In the genomic region with DNA sequence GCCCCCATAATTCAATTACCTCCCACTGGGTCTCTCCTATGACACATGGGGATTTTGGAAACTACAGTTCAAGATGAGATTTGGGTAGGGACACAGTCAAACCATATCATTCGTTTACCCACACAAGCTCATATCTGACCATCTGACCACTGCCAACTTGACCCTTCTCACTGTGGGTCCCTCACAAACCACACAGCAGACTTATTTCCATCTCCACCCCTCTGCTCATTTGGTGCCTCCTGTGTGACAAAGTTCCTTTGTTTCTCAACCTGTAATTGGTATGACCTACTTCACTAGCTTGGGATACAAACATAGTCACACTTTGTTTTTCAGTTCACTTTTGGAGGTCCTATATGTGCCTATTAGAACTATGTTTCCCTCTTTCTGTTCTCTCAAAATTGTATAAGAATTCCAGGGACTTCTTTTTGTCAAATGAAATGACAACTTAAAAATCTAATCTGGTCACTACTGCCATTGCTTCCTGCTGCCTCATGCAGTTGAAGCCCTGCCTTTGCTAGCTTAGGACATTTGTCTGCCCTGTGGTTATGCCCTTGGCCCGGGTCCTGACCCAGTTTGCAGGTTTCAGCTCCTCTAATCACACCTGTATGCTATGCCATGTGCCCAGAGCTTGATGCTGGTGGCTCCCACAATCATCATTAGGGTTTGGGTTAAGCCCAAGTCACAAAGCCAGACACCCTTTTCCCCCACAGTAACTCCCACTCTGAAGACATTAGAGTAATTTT, we compare ENCODE assay signal across 13 cellular contexts.
DNase-seq lines count a peak whose midpoint lies in the region; ATAC-seq and TF ChIP-seq lines count a peak whose summit lies in the region.
"Had no signal": no experiment of that assay in that cellular context is flagged by ENCODE, and none has a peak within 500 bp of the region (broad histone marks: within the 10 kb centered on the region; RNA-seq: fewer than 3 reads in every experiment).

No MANE protein-coding gene starts in this region.

- intact Hi-C loops in left ventricle myocardium inferior (cut with micrococcal nuclease), result loop anchor here (5.0 kb wide), 1 partner anchor 74 kb away; no protein-coding TSS in a partner anchor
- intact Hi-C loops in cardiac septum (cut with DNase I), result no loop called here
- intact Hi-C loops in tibial artery (cut with DNase I; ENCODE audit: low total_unique reads), result no loop called here

- H3K4me3 ChIP-seq in left ventricle myocardium inferior (no peak overlapping the region), tibial artery (no peak overlapping the region)
- H3K4me3 ChIP-seq: BLaER1, GM23338 had no signal

- DNase-seq in left ventricle myocardium inferior, result no peak
- DNase-seq in cardiac septum (ENCODE audit: low spot score), result no peak
- DNase-seq in endothelial cell (ENCODE audit: low spot score), result no peak
- DNase-seq in tibial artery, result no peak
- DNase-seq in activated T-cell treated with anti-CD3 and anti-CD28 coated beads, Interleukin-2, amount 50 U/mL, for 4 hours, result no peak
- no peak for DNase-seq in NCI-H82 (lab: John Stamatoyannopoulos, UW)
- DNase-seq in activated naive CD4-positive, alpha-beta T cell treated with anti-CD3 and anti-CD28 coated beads, Interleukin-2, amount 10 ng/mL, durations not matched to agents 7 days and 5 days, result no peak
- DNase-seq: 8988T, AML-193, H7 had no signal

- H3K36me3 Mint-ChIP-seq in endothelial cell (ENCODE audit: low read depth, unreplicated experiment) (peaks cover 8% of the 10 kb centered on the region), nephron (ENCODE audit: low read depth) (peaks cover 5% of the 10 kb centered on the region)
- H3K36me3 Mint-ChIP-seq in activated T-cell treated with anti-CD3 and anti-CD28 coated beads, Interleukin-2, amount 50 U/mL, for 4 hours (ENCODE audit: insufficient read depth), result no peaks in the 10 kb centered on the region
- H3K36me3 Mint-ChIP-seq in activated naive CD4-positive, alpha-beta T cell treated with anti-CD3 and anti-CD28 coated beads, Interleukin-2, amount 10 ng/mL, durations not matched to agents 7 days and 5 days, result no peaks in the 10 kb centered on the region

- H3K27me3 Mint-ChIP-seq in endothelial cell (ENCODE audit: unreplicated experiment) (no peaks in the 10 kb centered on the region), nephron (ENCODE audit: low read depth) (no peaks in the 10 kb centered on the region)
- H3K27me3 Mint-ChIP-seq in activated T-cell treated with anti-CD3 and anti-CD28 coated beads, Interleukin-2, amount 50 U/mL, for 4 hours (ENCODE audit: low read depth), result peaks cover 12% of the 10 kb centered on the region
- peaks cover 8% of the 10 kb centered on the region for H3K27me3 Mint-ChIP-seq in activated naive CD4-positive, alpha-beta T cell treated with anti-CD3 and anti-CD28 coated beads, Interleukin-2, amount 10 ng/mL, durations not matched to agents 7 days and 5 days

- CTCF ChIA-PET in activated naive CD4-positive, alpha-beta T cell treated with anti-CD3 and anti-CD28 coated beads, Interleukin-2, amount 10 ng/mL, durations not matched to agents 7 days and 5 days (lab: Charles Lee), result interaction anchor here (0.6 kb wide), 1 partner anchor 82 kb away, joined by 3 read pairs; no protein-coding TSS in a partner anchor

- H3K9me3 ChIP-seq in left ventricle myocardium inferior (replicated peaks) (no peaks in the 10 kb centered on the region), tibial artery (no peaks in the 10 kb centered on the region)

- no peak for ATAC-seq in activated T-cell treated with anti-CD3 and anti-CD28 coated beads, Interleukin-2, amount 50 U/mL, for 4 hours
- ATAC-seq: GM23338 had no signal

- no peak overlapping the region for H3K27ac Mint-ChIP-seq in endothelial cell (ENCODE audit: unreplicated experiment)
- H3K27ac Mint-ChIP-seq in nephron, result peak overlapping the region in 2 of 3 experiments; percentile 65 to 67
- no peak overlapping the region for H3K27ac Mint-ChIP-seq in activated naive CD4-positive, alpha-beta T cell treated with anti-CD3 and anti-CD28 coated beads, Interleukin-2, amount 10 ng/mL, durations not matched to agents 7 days and 5 days
- H3K27ac Mint-ChIP-seq: GM23338 had no signal

- H3K4me1 ChIP-seq in left ventricle myocardium inferior, result peaks cover 26% of the 10 kb centered on the region
- peaks cover 0 to 48% (median 25%) of the 10 kb centered on the region in 4 donors for H3K4me1 ChIP-seq in tibial artery
- H3K4me1 ChIP-seq: BLaER1 had no signal

- H3K36me3 ChIP-seq in left ventricle myocardium inferior, result no peaks in the 10 kb centered on the region
- H3K36me3 ChIP-seq in tibial artery, result no peaks in the 10 kb centered on the region
- H3K36me3 ChIP-seq: BLaER1 had no signal

- peak overlapping the region; percentile 4 for H3K4me3 Mint-ChIP-seq in endothelial cell (ENCODE audit: unreplicated experiment)
- H3K4me3 Mint-ChIP-seq in nephron, result no peak overlapping the region
- no peak overlapping the region for H3K4me3 Mint-ChIP-seq in activated T-cell treated with anti-CD3 and anti-CD28 coated beads, Interleukin-2, amount 50 U/mL, for 4 hours
- H3K4me3 Mint-ChIP-seq in activated naive CD4-positive, alpha-beta T cell treated with anti-CD3 and anti-CD28 coated beads, Interleukin-2, amount 10 ng/mL, durations not matched to agents 7 days and 5 days, result no peak overlapping the region
- H3K4me3 Mint-ChIP-seq: GM23338 had no signal

- H3K9me3 Mint-ChIP-seq in endothelial cell (ENCODE audit: unreplicated experiment), result peaks cover 5% of the 10 kb centered on the region
- peaks cover 9% of the 10 kb centered on the region for H3K9me3 Mint-ChIP-seq in nephron
- no peaks in the 10 kb centered on the region for H3K9me3 Mint-ChIP-seq in activated T-cell treated with anti-CD3 and anti-CD28 coated beads, Interleukin-2, amount 50 U/mL, for 4 hours
- H3K9me3 Mint-ChIP-seq in activated naive CD4-positive, alpha-beta T cell treated with anti-CD3 and anti-CD28 coated beads, Interleukin-2, amount 10 ng/mL, durations not matched to agents 7 days and 5 days, result no peaks in the 10 kb centered on the region

- TF ChIP-seq CTCF in left ventricle myocardium inferior (IDR thresholded peaks at IDR 0.05; ENCODE audit: borderline replicate concordance) (no peak), endothelial cell (IDR thresholded peaks at IDR 0.05; ENCODE audit: unreplicated experiment) (no peak), nephron (IDR thresholded peaks at IDR 0.05; ENCODE audit: unreplicated experiment in 3 of 3) (no peak), tibial artery (IDR thresholded peaks at IDR 0.05) (no peak)

- H3K27ac ChIP-seq in left ventricle myocardium inferior (replicated peaks) (peak overlapping the region; percentile 48), tibial artery (peak overlapping the region; percentile 24 to 40)
- H3K27ac ChIP-seq: BLaER1 had no signal

- H3K4me1 Mint-ChIP-seq in endothelial cell (ENCODE audit: unreplicated experiment) (peaks cover 9% of the 10 kb centered on the region), nephron (peaks cover 63% of the 10 kb centered on the region)
- no peaks in the 10 kb centered on the region for H3K4me1 Mint-ChIP-seq in activated T-cell treated with anti-CD3 and anti-CD28 coated beads, Interleukin-2, amount 50 U/mL, for 4 hours (ENCODE audit: low read depth)
- H3K4me1 Mint-ChIP-seq in activated naive CD4-positive, alpha-beta T cell treated with anti-CD3 and anti-CD28 coated beads, Interleukin-2, amount 10 ng/mL, durations not matched to agents 7 days and 5 days, result no peaks in the 10 kb centered on the region
- H3K4me1 Mint-ChIP-seq: GM23338 had no signal

- H3K27me3 ChIP-seq in left ventricle myocardium inferior (ENCODE audit: low read depth) (no peaks in the 10 kb centered on the region), tibial artery (no peaks in the 10 kb centered on the region)
- H3K27me3 ChIP-seq: BLaER1 had no signal

Comparison
In these comparisons a context has a peak if more than half of its experiments do, and no peak if none do; other contexts are left out.
1. H3K27ac Mint-ChIP-seq: peak in nephron (2 of 3); none in endothelial cell (single experiment) and activated naive CD4-positive, alpha-beta T cell treated with anti-CD3 and anti-CD28 coated beads, Interleukin-2, amount 10 ng/mL, durations not matched to agents 7 days and 5 days (single experiment).